In the genomic region with DNA sequence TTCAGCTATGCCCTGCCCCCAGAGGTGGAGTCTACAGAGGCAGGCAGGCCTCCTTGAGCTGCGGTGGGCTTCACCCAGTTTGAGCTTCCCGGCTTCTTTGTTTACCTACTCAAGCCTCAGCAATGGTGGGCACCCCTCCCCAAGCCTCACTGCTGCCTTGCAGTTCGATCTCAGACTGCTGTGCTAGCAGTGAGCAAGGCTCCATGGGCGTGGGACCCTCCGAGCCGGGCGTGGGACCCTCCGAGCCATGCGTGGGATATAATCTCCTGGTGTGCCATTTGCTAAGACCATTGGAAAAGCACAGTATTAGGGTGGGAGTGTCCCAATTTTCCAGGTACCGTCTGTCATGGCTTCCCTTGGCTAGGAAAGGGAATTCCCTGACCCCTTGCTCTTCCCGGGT, we compare ENCODE assay signal across 2 cellular contexts. TPM values are rescaled to one million over a fixed set of nuclear protein-coding genes. Genes with fewer than 3 reads are reported as not detected.
"Had no signal": no experiment of that assay in that cellular context is flagged by ENCODE, and none has a peak within 500 bp of the region (broad histone marks: within the 10 kb centered on the region; RNA-seq: fewer than 3 reads in every experiment).

No MANE protein-coding gene starts in this region.

RNA-seq across cellular contexts. Expression of gene ZMYND12, which starts 46.2 kb away (rescaled TPM):
- total RNA-seq: natural killer cell treated with Interleukin-12 subunit alpha and Interleukin-12 subunit beta and Interleukin-15 and Interleukin-18, amount 100 ng/mL, for 72 hours; occipital lobe had no signal
